In genomic region chr3:15051531-15051930, GRCh38 we compare ENCODE assay signal across 8 cellular contexts. TPM values are rescaled to one million over a fixed set of nuclear protein-coding genes. Genes with fewer than 3 reads are reported as not detected.
A peak's percentile ranks its signal among the peaks of the same experiment; 100 is the strongest.
DNase-seq lines count a peak whose midpoint lies in the region; ATAC-seq and TF ChIP-seq lines count a peak whose summit lies in the region.

No MANE protein-coding gene starts in this region.

- H3K4me3 ChIP-seq in RWPE2 (ENCODE audit: severe bottlenecking) (no peak overlapping the region), adrenal gland (no peak overlapping the region)

- peaks cover 0 to 7% (median 6%) of the 10 kb centered on the region in 3 donors for H3K27me3 Mint-ChIP-seq in immature natural killer cell (ENCODE audit: low read depth in 3 of 3)

- H3K9me3 Mint-ChIP-seq in immature natural killer cell, result no peaks in the 10 kb centered on the region

- TF ChIP-seq CTCF in RWPE2 (IDR thresholded peaks at IDR 0.05; ENCODE audit: poor library complexity, severe bottlenecking), result peak; percentile 52
- peak; percentile 27 to 52 (median 46) for TF ChIP-seq CTCF in adrenal gland (IDR thresholded peaks at IDR 0.05)

- in situ Hi-C loops in Caki2 (cut with HindIII; ENCODE audit: low pct_unique_long_range_greater_than_20kb, low sequenced_read_pairs), result no loop called here

- H3K27ac ChIP-seq in RWPE2 (ENCODE audit: poor library complexity, severe bottlenecking), result no peak overlapping the region
- H3K27ac ChIP-seq in adrenal gland, result no peak overlapping the region

- 78 to 100% (median 92%) methylated on average over 1 of the region's 1 CpG for WGBS in adrenal gland, 4 donors

- peaks cover 31 to 49% of the 10 kb centered on the region in 2 donors for H3K4me1 Mint-ChIP-seq in immature natural killer cell

- ATAC-seq in GM19043 (IDR thresholded peaks at IDR 0.05; ENCODE audit: low read depth, unreplicated experiment) (peak; percentile 52), HG03175 (IDR thresholded peaks at IDR 0.05; ENCODE audit: unreplicated experiment) (peak; percentile 57), RWPE2 (ENCODE audit: low read depth) (peak; percentile 91)

- H3K4me3 Mint-ChIP-seq in immature natural killer cell, result no peak overlapping the region

- H3K4me1 ChIP-seq in RWPE2 (ENCODE audit: insufficient read depth, poor library complexity, severe bottlenecking) (no peaks in the 10 kb centered on the region), adrenal gland (replicated peaks in 1 of 2) (no peaks in the 10 kb centered on the region)

- H3K27me3 ChIP-seq in RWPE2 (ENCODE audit: insufficient read depth, poor library complexity, severe bottlenecking) (no peaks in the 10 kb centered on the region), adrenal gland (no peaks in the 10 kb centered on the region)

- H3K27ac Mint-ChIP-seq in immature natural killer cell, result peak overlapping the region in 1 of 6 donors; percentile 64

- H3K36me3 ChIP-seq in RWPE2 (ENCODE audit: low read depth), result peaks cover 90% of the 10 kb centered on the region
- peaks cover 0 to 43% of the 10 kb centered on the region in 2 donors for H3K36me3 ChIP-seq in adrenal gland (replicated peaks in 1 of 2)

- intact Hi-C loops in adrenal gland (cut with DNase I), result loop anchor here in 1 of 2 donors (10.0 kb wide), 1 partner anchor 127 kb away; no protein-coding TSS in a partner anchor

- no peaks in the 10 kb centered on the region for H3K9me3 ChIP-seq in RWPE2 (ENCODE audit: severe bottlenecking)
- no peaks in the 10 kb centered on the region for H3K9me3 ChIP-seq in adrenal gland (replicated peaks in 1 of 3)

- DNase-seq in Caki2 (ENCODE audit: low read depth) (peak; percentile 19), RWPE2 (ENCODE audit: low spot score) (no peak), adrenal gland (peak in 6 of 7 donors; percentile 37 to 69 (median 48)), immature natural killer cell (peak in 2 of 3 donors; percentile 14 to 20), NCI-H1092 treated with DMSO at 0.1 percent for 48 hours (lab: John Stamatoyannopoulos, UW) (no peak)
- peak; percentile 11 for DNase-seq in stimulated activated CD8-positive, alpha-beta memory T cell treated with anti-CD3 and anti-CD28 coated beads, Interleukin-4, amount 100 ng/mL, for 24 hours (ENCODE audit: low read depth)

- no peak for TF ChIP-seq POLR2A in adrenal gland (IDR thresholded peaks at IDR 0.05)

- peaks cover 3 to 13% (median 12%) of the 10 kb centered on the region in 3 donors for H3K36me3 Mint-ChIP-seq in immature natural killer cell

RNA-seq across cellular contexts. Expression of gene MRPS25, which starts 13.6 kb away (rescaled TPM):
- 14.2 and 17.9 TPM in 2 replicates for total RNA-seq in Caki2 (2014; rRNA removed; shearing (Covaris generic); ENCODE audit: low replicate concordance)
- total RNA-seq in adrenal gland, result 10 to 100 TPM; 12.9 to 66.7 (median 42.7) TPM
- polyA plus RNA-seq in adrenal gland (100 to 1,000 TPM in 1 of 3 donors, 10 to 100 TPM in 2; 47.1 to 145 (median 65.4) TPM), immature natural killer cell (10 to 100 TPM; 11.0 to 20.9 (median 15.7) TPM)

RNA-seq across cellular contexts. Expression of gene RBSN, which starts 47.4 kb away (rescaled TPM):
- total RNA-seq in Caki2 (2014; rRNA removed; shearing (Covaris generic); ENCODE audit: low replicate concordance), result 15.1 and 18.3 TPM in 2 replicates
- 10 to 100 TPM; 20.8 to 33.9 (median 26.0) TPM for total RNA-seq in adrenal gland
- polyA plus RNA-seq in adrenal gland (10 to 100 TPM in 2 of 3 donors, 1 to 10 TPM in 1; 5.7 to 14.8 (median 11.0) TPM), immature natural killer cell (10 to 100 TPM in 2 of 3 donors, 1 to 10 TPM in 1; 3.6 to 16.3 (median 11.1) TPM)

Comparison
In these comparisons a context has a peak if more than half of its experiments do, and no peak if none do; other contexts are left out.
1. DNase-seq: peak in Caki2 (single experiment), adrenal gland (6 of 7), immature natural killer cell (2 of 3) and stimulated activated CD8-positive, alpha-beta memory T cell treated with anti-CD3 and anti-CD28 coated beads, Interleukin-4, amount 100 ng/mL, for 24 hours (single experiment); none in RWPE2 (single experiment) and NCI-H1092 treated with DMSO at 0.1 percent for 48 hours (single experiment).
2. Peak in every context shown above with its lines, with median percentiles within 50 percentile points of each other: ATAC-seq.